Comparison of ENCODE assay signal across 25 cellular contexts in the genomic region with DNA sequence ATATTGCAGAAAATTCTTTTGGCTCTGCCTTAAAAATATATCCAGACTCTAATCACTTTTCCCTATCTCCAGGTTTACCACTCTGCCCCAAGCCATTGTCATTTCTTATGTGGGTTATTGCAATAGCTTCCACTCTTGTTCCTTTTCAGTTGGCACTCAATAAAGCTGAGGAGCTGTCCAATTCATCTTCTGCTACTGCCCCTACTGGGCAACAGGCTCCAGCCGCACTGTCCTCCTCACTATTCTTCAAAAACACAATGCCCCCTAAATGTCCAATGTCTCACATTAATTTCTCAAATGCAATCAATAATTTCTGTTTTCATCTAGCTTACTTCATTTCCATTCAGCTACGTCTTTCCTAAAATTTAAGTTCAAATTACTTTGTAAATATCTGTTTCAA.
DNase-seq lines count a peak whose midpoint lies in the region; ATAC-seq, FAIRE-seq and TF ChIP-seq lines count a peak whose summit lies in the region.
"Had no signal": no experiment of that assay in that cellular context is flagged by ENCODE, and none has a peak within 500 bp of the region (broad histone marks: within the 10 kb centered on the region; RNA-seq: fewer than 3 reads in every experiment).

No MANE protein-coding gene starts in this region.

- peaks cover 5% of the 10 kb centered on the region for H3K27me3 Mint-ChIP-seq in neural progenitor cell (ENCODE audit: insufficient read depth, low read depth)

- no peaks in the 10 kb centered on the region for H3K36me3 Mint-ChIP-seq in neural progenitor cell
- H3K36me3 Mint-ChIP-seq: stimulated activated effector memory CD8-positive, alpha-beta T cell treated with anti-CD3 and anti-CD28 coated beads, Interleukin-12 subunit alpha, Interleukin-12 subunit beta, amount 100 ng/mL, for 72 hours had no signal

- no peak overlapping the region for H3K56ac ChIP-seq in H1 (replicated peaks; ENCODE audit: insufficient read length, low read depth, low read length)

- peaks cover 4% of the 10 kb centered on the region for H3K4me1 Mint-ChIP-seq in neural progenitor cell
- H3K4me1 Mint-ChIP-seq: stimulated activated effector memory CD8-positive, alpha-beta T cell treated with anti-CD3 and anti-CD28 coated beads, Interleukin-12 subunit alpha, Interleukin-12 subunit beta, amount 100 ng/mL, for 72 hours had no signal

- FAIRE-seq in H1 (lab: Jason Lieb, UNC) = no peak
- FAIRE-seq: islet of Langerhans had no signal

- H3K4ac ChIP-seq in H1 (replicated peaks; ENCODE audit: insufficient read length, low read depth, low read length) = peak overlapping the region; percentile 51

- TF ChIP-seq RAD21 in H1 (IDR thresholded peaks at IDR 0.05 in 1 of 2, conservative IDR thresholded peaks at IDR 0.05 in 1 of 2; ENCODE audit: low read depth in 2 of 2, low read length in 2 of 2) = peak in 1 of 2 experiments; percentile 29; a peak in 2 of 4 replicates

- no peak for DNase-seq in BJ (ENCODE audit: low read depth)
- no peak for DNase-seq in H1 (ENCODE audit: low read depth in 1 of 2, low spot score in 2 of 2)
- DNase-seq in neural progenitor cell (ENCODE audit: low spot score) = peak; percentile 4
- DNase-seq in posterior vena cava (ENCODE audit: low spot score) = no peak
- DNase-seq in NCI-H748 (lab: John Stamatoyannopoulos, UW; ENCODE audit: unreplicated experiment) = no peak
- DNase-seq in midbrain (lab: John Stamatoyannopoulos, UW) = no peak
- DNase-seq: activated CD4-positive, alpha-beta T cell treated with anti-CD3 and anti-CD28 coated beads for 48 hours; activated effector memory CD4-positive, alpha-beta T cell treated with anti-CD3 and anti-CD28 coated beads, Interleukin-2, amount 50 U/mL, for 16 hours; cerebellar nuclear complex; effector CD8-positive, alpha-beta T cell; GDM1; heart right ventricle; lower lobe of right lung; NCI-H1092; NCI-H2081 treated with DMSO at 0.1 percent for 48 hours; NCI-H446 treated with DMSO at 0.1 percent for 48 hours; NK-92 treated with Interleukin-12 subunit alpha and Interleukin-12 subunit beta, amount 100 ng/mL, for 24 hours had no signal

- H3K9ac ChIP-seq in H1 (replicated peaks in 1 of 4; ENCODE audit: extremely low read depth in 1 of 4, low read depth in 3 of 4, low read length in 3 of 4) (no peak overlapping the region), neural progenitor cell (no peak overlapping the region)
- H3K9ac ChIP-seq: BLaER1 treated with 17β-estradiol and CSF1 and Interleukin-3, amounts not matched to agents 10 nM and 100 nM; KMS-11 had no signal

- H3K27ac ChIP-seq in H1 (ENCODE audit: low read depth, low read length) (no peak overlapping the region), neural progenitor cell (no peak overlapping the region)
- H3K27ac ChIP-seq: BLaER1 treated with 17β-estradiol and CSF1 and Interleukin-3, amounts not matched to agents 10 nM and 100 nM; heart right ventricle; KMS-11; lower lobe of right lung; thoracic aorta had no signal

- CTCF ChIA-PET in BJ (lab: Yijun Ruan, JAX) = interaction anchor here (0.6 kb wide), 1 partner anchor 389 kb away, joined by 3 read pairs; no protein-coding TSS in a partner anchor
- CTCF ChIA-PET in H1 (lab: Charles Lee; ENCODE audit: partially characterized antibody) = interaction anchor here (1.0 kb wide), 1 partner anchor 10 kb away, joined by 3 read pairs; no protein-coding TSS in a partner anchor

- no peak overlapping the region for H2AK5ac ChIP-seq in H1 (ENCODE audit: low read depth, low read length)

- no peak overlapping the region for H3K14ac ChIP-seq in H1 (ENCODE audit: insufficient read length)

- H3K27me3 ChIP-seq in BJ (ENCODE audit: control insufficient read depth, insufficient read depth, low read length) = no peaks in the 10 kb centered on the region
- H3K27me3 ChIP-seq in H1 (replicated peaks in 1 of 4; ENCODE audit: control insufficient read depth in 3 of 4, extremely low read depth in 1 of 4, insufficient read depth in 3 of 4, low read length in 3 of 4) = no peaks in the 10 kb centered on the region; a peak in 1 of 7 replicates
- no peaks in the 10 kb centered on the region for H3K27me3 ChIP-seq in neural progenitor cell
- H3K27me3 ChIP-seq: BLaER1 treated with 17β-estradiol and CSF1 and Interleukin-3, amounts not matched to agents 10 nM and 100 nM; heart right ventricle had no signal

- H3K4me3 ChIP-seq in BJ (ENCODE audit: low read depth, low read length) (no peak overlapping the region), H1 (ENCODE audit: extremely low read depth in 1 of 4, insufficient read depth in 2 of 4, low read depth in 3 of 4, low read length in 4 of 4) (no peak overlapping the region), neural progenitor cell (no peak overlapping the region)
- H3K4me3 ChIP-seq: BLaER1 treated with 17β-estradiol and CSF1 and Interleukin-3, amounts not matched to agents 10 nM and 100 nM; heart right ventricle; lower lobe of right lung; thoracic aorta had no signal

- no peak overlapping the region for H4K5ac ChIP-seq in H1 (ENCODE audit: insufficient read length, low read depth, low read length)

- intact Hi-C loops in posterior vena cava (cut with DNase I) = no loop called here

- no peak overlapping the region for H3K4me3 Mint-ChIP-seq in neural progenitor cell
- H3K4me3 Mint-ChIP-seq: stimulated activated effector memory CD8-positive, alpha-beta T cell treated with anti-CD3 and anti-CD28 coated beads, Interleukin-12 subunit alpha, Interleukin-12 subunit beta, amount 100 ng/mL, for 72 hours had no signal

- H3K23me2 ChIP-seq in H1 (ENCODE audit: low read depth, low read length) = no peaks in the 10 kb centered on the region

- H2BK5ac ChIP-seq in H1 (ENCODE audit: low read depth, low read length) = no peak overlapping the region

- no peak overlapping the region for H3K23ac ChIP-seq in H1 (ENCODE audit: insufficient read length)

- H3K79me2 ChIP-seq in H1 (ENCODE audit: control insufficient read depth in 1 of 2, insufficient read depth in 2 of 2, low read length in 2 of 2) (no peaks in the 10 kb centered on the region), neural progenitor cell (ENCODE audit: low read depth) (no peaks in the 10 kb centered on the region)

- peaks cover 4% of the 10 kb centered on the region for H3K9me3 Mint-ChIP-seq in neural progenitor cell

- H2BK15ac ChIP-seq in H1 (ENCODE audit: low read length) = no peak overlapping the region

- H2BK12ac ChIP-seq in H1 (ENCODE audit: low read depth, low read length) = no peak overlapping the region

- no peaks in the 10 kb centered on the region for H4K20me1 ChIP-seq in H1 (replicated peaks in 1 of 2; ENCODE audit: control insufficient read depth in 1 of 2, insufficient read depth in 2 of 2, low read length in 2 of 2)
- H4K20me1 ChIP-seq in neural progenitor cell (ENCODE audit: low read depth) = no peaks in the 10 kb centered on the region
- H4K20me1 ChIP-seq: BLaER1 treated with 17β-estradiol and CSF1 and Interleukin-3, amounts not matched to agents 10 nM and 100 nM had no signal

- no peak overlapping the region for H2BK20ac ChIP-seq in H1 (ENCODE audit: low read length)

- H3K4me1 ChIP-seq in H1 (replicated peaks in 1 of 4; ENCODE audit: control insufficient read depth in 3 of 4, insufficient read depth in 4 of 4, low read length in 3 of 4) (no peaks in the 10 kb centered on the region), neural progenitor cell (no peaks in the 10 kb centered on the region)
- H3K4me1 ChIP-seq: BLaER1 treated with 17β-estradiol and CSF1 and Interleukin-3, amounts not matched to agents 10 nM and 100 nM; heart right ventricle; lower lobe of right lung had no signal

- H4K91ac ChIP-seq in H1 (replicated peaks; ENCODE audit: insufficient read length, low read length) = no peak overlapping the region

- TF ChIP-seq CTCF in BJ (IDR thresholded peaks at IDR 0.05; ENCODE audit: insufficient read depth, low read depth, low read length) (peak; percentile 18; the same call in 1 of the 2 replicates), LNCAP (IDR thresholded peaks at IDR 0.05) (peak; percentile 37; the same call in 1 of the 2 replicates), H1 (IDR thresholded peaks at IDR 0.05; ENCODE audit: control extremely low read depth in 1 of 3, insufficient read depth in 1 of 3, low read depth in 1 of 3, low read length in 3 of 3) (peak in 2 of 3 experiments; percentile 21 to 35; a peak in 2 of 4 replicates), neural progenitor cell (IDR thresholded peaks at IDR 0.05) (peak; percentile 36)

- H3K79me1 ChIP-seq in H1 (ENCODE audit: low read depth, low read length) = no peaks in the 10 kb centered on the region

- TF ChIP-seq POLR2A in H1 (IDR thresholded peaks at IDR 0.05; ENCODE audit: control extremely low read depth in 1 of 2, low read depth in 2 of 2, low read length in 2 of 2) = no peak

- TF ChIP-seq EP300 in H1 (IDR thresholded peaks at IDR 0.05; ENCODE audit: borderline replicate concordance in 1 of 2, low read depth in 2 of 2, low read length in 2 of 2) = no peak

- no peak overlapping the region for H3K4me2 ChIP-seq in H1 (ENCODE audit: insufficient read depth in 1 of 2, low read depth in 2 of 2, low read length in 2 of 2)
- H3K4me2 ChIP-seq in neural progenitor cell = no peak overlapping the region
- H3K4me2 ChIP-seq: BLaER1 treated with 17β-estradiol and CSF1 and Interleukin-3, amounts not matched to agents 10 nM and 100 nM; KMS-11 had no signal

- H3K9me3 ChIP-seq in H1 (ENCODE audit: insufficient read depth in 2 of 2, low read depth in 1 of 2, low read length in 1 of 2) (peaks cover 0 to 2% of the 10 kb centered on the region in 2 experiments; a peak in 1 of 4 replicates), neural progenitor cell (ENCODE audit: low read depth) (no peaks in the 10 kb centered on the region)
- H3K9me3 ChIP-seq: lower lobe of right lung, thoracic aorta had no signal

- H2AFZ ChIP-seq in H1 (ENCODE audit: low read length) (no peak overlapping the region), neural progenitor cell (replicated peaks) (no peak overlapping the region)

- no peak overlapping the region for H3K18ac ChIP-seq in H1 (ENCODE audit: extremely low read depth, low read length)

- no peaks in the 10 kb centered on the region for H3K36me3 ChIP-seq in BJ (ENCODE audit: control insufficient read depth, insufficient read depth, low read length)
- H3K36me3 ChIP-seq in H1 (ENCODE audit: control insufficient read depth in 2 of 4, insufficient read depth in 4 of 4, low read length in 3 of 4) = no peaks in the 10 kb centered on the region
- no peaks in the 10 kb centered on the region for H3K36me3 ChIP-seq in neural progenitor cell
- H3K36me3 ChIP-seq: BLaER1 treated with 17β-estradiol and CSF1 and Interleukin-3, amounts not matched to agents 10 nM and 100 nM; heart right ventricle; lower lobe of right lung; thoracic aorta had no signal

- H3F3A ChIP-seq in neural progenitor cell (ENCODE audit: low read depth) = no peaks in the 10 kb centered on the region

- no peak overlapping the region for H2BK120ac ChIP-seq in H1 (replicated peaks; ENCODE audit: low read depth, low read length)

- 89% methylated on average over 2 of the region's 2 CpGs; no CpG with 5 or more reads in 1 of the 2 experiments for WGBS in H1 (ENCODE audit: extremely low coverage in 1 of 2, insufficient coverage in 1 of 2, insufficient read length in 1 of 2, insufficient replicate concordance in 2 of 2, low coverage in 1 of 2, low lambda C conversion rate in 2 of 2, missing lambda C conversion rate in 1 of 2), 2 experiments

- no peak for ATAC-seq in GM21619 (IDR thresholded peaks at IDR 0.05; ENCODE audit: unreplicated experiment)
- ATAC-seq: heart right ventricle; lower lobe of right lung; sciatic nerve; stimulated activated effector memory CD8-positive, alpha-beta T cell treated with anti-CD3 and anti-CD28 coated beads, Interleukin-12 subunit alpha, Interleukin-12 subunit beta, amount 100 ng/mL, for 72 hours had no signal

- no peak overlapping the region for H3K27ac Mint-ChIP-seq in neural progenitor cell
- H3K27ac Mint-ChIP-seq: stimulated activated effector memory CD8-positive, alpha-beta T cell treated with anti-CD3 and anti-CD28 coated beads, Interleukin-12 subunit alpha, Interleukin-12 subunit beta, amount 100 ng/mL, for 72 hours had no signal

- POLR2A ChIA-PET in BJ (lab: Charles Lee) (no interaction called here), H1 (lab: Charles Lee; ENCODE audit: partially characterized antibody) (no interaction called here)

- H4K8ac ChIP-seq in H1 (ENCODE audit: extremely low read depth, insufficient read depth, low read length) = no peak overlapping the region
